ENCODE assay signal across 8 cellular contexts in the genomic region with DNA sequence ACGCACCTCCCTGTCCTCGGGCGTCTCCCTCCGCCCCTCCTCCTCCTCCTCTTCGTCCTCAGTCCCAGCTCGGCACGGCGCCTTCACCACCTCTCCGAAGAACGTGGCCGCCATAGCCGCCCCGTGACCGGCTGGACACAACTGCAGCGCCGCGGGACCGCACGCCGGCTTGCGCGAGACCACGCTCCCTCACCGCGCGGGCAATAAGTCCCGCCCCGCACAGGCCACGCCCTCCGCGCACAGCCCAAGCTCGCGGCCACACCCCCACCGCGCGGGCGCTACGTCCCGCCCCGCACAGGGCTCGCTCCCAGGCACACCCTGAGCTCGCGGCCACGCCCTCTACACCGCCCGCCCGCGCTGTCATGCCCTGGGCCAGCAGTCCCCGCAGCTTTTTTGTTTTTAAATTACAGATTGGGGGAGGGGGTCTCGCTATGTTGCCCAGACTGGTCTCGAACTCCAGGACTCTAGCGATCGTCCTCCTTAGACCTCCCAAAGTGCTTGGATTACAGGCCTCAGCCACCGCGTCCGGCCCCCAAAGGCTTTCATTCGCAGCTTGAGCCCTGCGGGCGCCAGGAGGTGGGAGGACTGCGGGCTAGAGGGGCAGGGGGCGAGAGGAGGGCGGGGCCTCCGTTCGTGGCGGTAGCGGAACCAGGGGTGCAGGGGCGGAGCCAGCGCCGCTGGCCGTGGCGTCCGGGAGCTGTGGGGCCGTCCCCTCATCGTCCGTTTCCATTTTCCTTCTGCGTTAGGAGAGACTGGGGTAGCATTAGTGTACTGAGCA. TPM values are rescaled to one million over a fixed set of nuclear protein-coding genes. Genes with fewer than 3 reads are reported as not detected.
A peak's percentile ranks its signal among the peaks of the same experiment; 100 is the strongest.
DNase-seq lines count a peak whose midpoint lies in the region; ATAC-seq, FAIRE-seq and TF ChIP-seq lines count a peak whose summit lies in the region.

A gene with protein sequence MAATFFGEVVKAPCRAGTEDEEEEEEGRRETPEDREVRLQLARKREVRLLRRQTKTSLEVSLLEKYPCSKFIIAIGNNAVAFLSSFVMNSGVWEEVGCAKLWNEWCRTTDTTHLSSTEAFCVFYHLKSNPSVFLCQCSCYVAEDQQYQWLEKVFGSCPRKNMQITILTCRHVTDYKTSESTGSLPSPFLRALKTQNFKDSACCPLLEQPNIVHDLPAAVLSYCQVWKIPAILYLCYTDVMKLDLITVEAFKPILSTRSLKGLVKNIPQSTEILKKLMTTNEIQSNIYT (minus strand): TSS at position 180 of the 778 bp plus-strand sequence. CDS start 66 bp downstream, at position 114.

- peak; percentile 88 for ATAC-seq in GM18511 (IDR thresholded peaks at IDR 0.05; ENCODE audit: unreplicated experiment)
- peak; percentile 83 for ATAC-seq in HG03025 (IDR thresholded peaks at IDR 0.05; ENCODE audit: low FRiP score, unreplicated experiment)
- ATAC-seq in right cardiac atrium, result peak; percentile 98 to 99

- H4K20me1 ChIP-seq in astrocyte (ENCODE audit: insufficient read depth, low read length), result peaks cover 17% of the 10 kb centered on the region

- WGBS in right cardiac atrium, result 0% methylated on average over 75 of the region's 76 CpGs

- peaks cover 10% of the 10 kb centered on the region for H3K36me3 ChIP-seq in astrocyte (ENCODE audit: insufficient read depth, low read length)

- H3K9me3 ChIP-seq in astrocyte (ENCODE audit: insufficient read depth, low read depth, low read length) (no peaks in the 10 kb centered on the region), right cardiac atrium (ENCODE audit: control insufficient read depth, low read length) (no peaks in the 10 kb centered on the region)

- H2AFZ ChIP-seq in astrocyte (ENCODE audit: low read depth, low read length), result peak within 1 kb of the TSS; percentile 79

- H3K9me3 Mint-ChIP-seq in astrocyte (ENCODE audit: unreplicated experiment), result no peaks in the 10 kb centered on the region

- peaks cover 32% of the 10 kb centered on the region for H3K4me1 Mint-ChIP-seq in astrocyte (ENCODE audit: low read depth, unreplicated experiment)

- peaks cover 38% of the 10 kb centered on the region for H3K79me2 ChIP-seq in astrocyte (ENCODE audit: insufficient read depth, low read length)

- H3K4me3 ChIP-seq in astrocyte (ENCODE audit: insufficient read depth, low read depth, low read length) (peak within 1 kb of the TSS; percentile 96), right cardiac atrium (ENCODE audit: low read length) (peak within 1 kb of the TSS; percentile 63)

- TF ChIP-seq CTCF in astrocyte (IDR thresholded peaks at IDR 0.05; ENCODE audit: insufficient read depth, low read depth, low read length), result no peak

- peak within 1 kb of the TSS; percentile 95 for H3K27ac Mint-ChIP-seq in astrocyte (ENCODE audit: unreplicated experiment)

- H3K4me1 ChIP-seq in astrocyte (ENCODE audit: insufficient read depth, low read length) (peaks cover 15% of the 10 kb centered on the region), right cardiac atrium (ENCODE audit: control insufficient read depth, insufficient read depth, low read length) (no peaks in the 10 kb centered on the region)

- H3K27me3 Mint-ChIP-seq in astrocyte (ENCODE audit: low read depth, unreplicated experiment), result no peaks in the 10 kb centered on the region

- H3K4me3 Mint-ChIP-seq in astrocyte (ENCODE audit: unreplicated experiment), result peak within 1 kb of the TSS; percentile 97

- H3K36me3 Mint-ChIP-seq in astrocyte (ENCODE audit: low read depth, unreplicated experiment), result peaks cover 6% of the 10 kb centered on the region

- H3K4me2 ChIP-seq in astrocyte (ENCODE audit: low read length), result peak within 1 kb of the TSS; percentile 90

- peak within 1 kb of the TSS; percentile 90 for H3K27ac ChIP-seq in astrocyte (ENCODE audit: low read depth, low read length)
- peak within 1 kb of the TSS; percentile 81 for H3K27ac ChIP-seq in right cardiac atrium (ENCODE audit: low read length)

- DNase-seq in NCI-H2029 treated with DMSO at 0.1 percent for 48 hours (lab: John Stamatoyannopoulos, UW) (peak; percentile 95), T-helper 22 cell (ENCODE audit: low read depth) (peak; percentile 90), astrocyte (ENCODE audit: low read depth) (peak; percentile 82), right cardiac atrium (peak; percentile 96 to 99 (median 98)), pulmonary artery endothelial cell (ENCODE audit: low read depth, low spot score) (peak; percentile 74), urothelium cell line (ENCODE audit: low spot score) (peak; percentile 69)

- H3K27me3 ChIP-seq in astrocyte (ENCODE audit: insufficient read depth, low read length), result no peaks in the 10 kb centered on the region
- H3K27me3 ChIP-seq in right cardiac atrium (ENCODE audit: control insufficient read depth, insufficient read depth), result no peaks in the 10 kb centered on the region

- FAIRE-seq in astrocyte (lab: Jason Lieb, UNC) (no peak), urothelium cell line (lab: Jason Lieb, UNC) (no peak)

- H3K9ac ChIP-seq in astrocyte (ENCODE audit: low read length), result peak within 1 kb of the TSS; percentile 98

- intact Hi-C loops in right cardiac atrium (cut with DNase I), result no loop called here

RNA-seq across cellular contexts. Expression of the gene that starts here (rescaled TPM):
- total RNA-seq in astrocyte (58.8 and 61.9 TPM in 2 replicates), right cardiac atrium (10 to 100 TPM; 19.8 to 28.3 (median 23.7) TPM), pulmonary artery endothelial cell (86.1 and 89.8 TPM in 2 replicates)
- 28.9 TPM for polyA plus RNA-seq in right cardiac atrium

Comparison
In these comparisons a context has a peak if more than half of its experiments do, and no peak if none do; other contexts are left out.
1. Peak in every context shown above with its lines: DNase-seq, ATAC-seq, H3K4me3 ChIP-seq and H3K27ac ChIP-seq.